Comparison of ENCODE assay signal across 30 cellular contexts in the genomic region with DNA sequence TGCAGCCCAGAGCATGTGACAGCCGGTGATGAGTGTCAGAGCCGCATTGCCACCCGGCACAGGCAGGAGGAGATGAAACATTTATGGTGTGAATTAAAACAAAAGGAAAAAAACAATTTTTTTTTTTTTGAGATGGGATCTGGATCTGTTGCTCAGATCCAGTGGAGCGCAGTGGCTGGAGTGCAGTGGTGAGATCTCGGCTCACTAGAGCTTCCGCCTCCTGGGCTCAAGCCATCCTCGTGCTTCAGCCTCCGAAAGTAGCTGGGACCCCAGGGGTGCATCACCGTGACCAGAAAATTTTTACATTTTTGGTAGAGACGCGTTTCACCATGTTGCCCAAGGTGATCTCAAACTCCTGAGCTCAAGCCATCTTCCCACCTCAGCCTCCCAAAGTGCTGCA.
"Had no signal": no experiment of that assay in that cellular context is flagged by ENCODE, and none has a peak within 500 bp of the region (broad histone marks: within the 10 kb centered on the region; RNA-seq: fewer than 3 reads in every experiment).

No MANE protein-coding gene starts in this region.

- H3K4me1 ChIP-seq: body of pancreas, breast epithelium had no signal

- H3K9me3 ChIP-seq: body of pancreas, breast epithelium had no signal

- H3K36me3 ChIP-seq: brain microvascular endothelial cell, breast epithelium had no signal

- DNase-seq: activated B cell treated with CpG ODN at 0.5 μM for 24 hours; activated CD4-positive, alpha-beta memory T cell treated with anti-CD3 and anti-CD28 coated beads for 36 hours; activated CD4-positive, alpha-beta T cell treated with anti-CD3 and anti-CD28 coated beads for 4 hours; activated CD4-positive, alpha-beta T cell treated with anti-CD3 and anti-CD28 coated beads, Interleukin-2, amount 10 ng/mL, durations not matched to agents 24 days and 14 days; activated CD4-positive, alpha-beta T cell treated with anti-CD3 and anti-CD28 coated beads, Interleukin-2, amount 50 U/mL, for 1 hour; activated CD4-positive, alpha-beta T cell treated with anti-CD3 and anti-CD28 coated beads, Interleukin-2, amount 50 U/mL, for 4 hours; activated CD4-positive, CD25-positive, alpha-beta regulatory T cell treated with anti-CD3 and anti-CD28 coated beads, Interleukin-2, amount 50 U/mL, for 72 hours; activated CD8-positive, alpha-beta memory T cell treated with anti-CD3 and anti-CD28 coated beads, Interleukin-2, amount 50 U/mL, for 4 hours; activated CD8-positive, alpha-beta T cell treated with anti-CD3 and anti-CD28 coated beads for 36 hours; activated effector memory CD4-positive, alpha-beta T cell treated with anti-CD3 and anti-CD28 coated beads, Interleukin-2, amount 50 U/mL, for 16 hours; activated naive CD4-positive, alpha-beta T cell treated with anti-CD3 and anti-CD28 coated beads, Interleukin-2, amount 10 ng/mL, durations not matched to agents 7 days and 5 days; activated naive CD4-positive, alpha-beta T cell treated with Interleukin-2 at 50 U/mL for 16 hours; activated naive CD8-positive, alpha-beta T cell treated with anti-CD3 and anti-CD28 coated beads, Interleukin-2, amount 10 ng/mL, durations not matched to agents 7 days and 5 days; activated naive CD8-positive, alpha-beta T cell treated with anti-CD3 and anti-CD28 coated beads, Interleukin-2, amount 50 U/mL, for 24 hours; activated T-cell treated with anti-CD3 and anti-CD28 coated beads for 4 hours; activated T-cell treated with anti-CD3 and anti-CD28 coated beads, Interleukin-2, amount 50 U/mL, for 1 hour; activated T-cell treated with anti-CD3 and anti-CD28 coated beads, Interleukin-2, amount 50 U/mL, for 4 hours; activated T-cell treated with anti-CD3 and anti-CD28 coated beads, Interleukin-2, amount 50 U/mL, for 72 hours; amygdala; anterior cingulate cortex; body of pancreas; brain microvascular endothelial cell; caudate nucleus; cerebellar nuclear complex; SW 1271; T-helper 1 cell; T-helper 2 cell; T-helper 9 cell had no signal

- H3K4me3 ChIP-seq: body of pancreas, breast epithelium had no signal

- H3K27ac ChIP-seq: body of pancreas, brain microvascular endothelial cell, breast epithelium, VCaP had no signal

- H3K27me3 ChIP-seq: body of pancreas, brain microvascular endothelial cell had no signal
